9 cellular contexts compared by ENCODE assay signal in genomic region chr3:58048301-58048700, GRCh38. TPM values are rescaled to one million over a fixed set of nuclear protein-coding genes. Genes with fewer than 3 reads are reported as not detected.
DNase-seq lines count a peak whose midpoint lies in the region; ATAC-seq and TF ChIP-seq lines count a peak whose summit lies in the region.
"Had no signal": no experiment of that assay in that cellular context is flagged by ENCODE, and none has a peak within 500 bp of the region (broad histone marks: within the 10 kb centered on the region; RNA-seq: fewer than 3 reads in every experiment).

No MANE protein-coding gene starts in this region.

- H3K27me3 ChIP-seq in breast epithelium (no peaks in the 10 kb centered on the region), stomach smooth muscle (ENCODE audit: control insufficient read depth in 1 of 2, insufficient read depth in 2 of 2, low read length in 2 of 2) (no peaks in the 10 kb centered on the region)

- H3K4me1 ChIP-seq in breast epithelium = peaks cover 3 to 21% of the 10 kb centered on the region in 2 donors
- peaks cover 44% of the 10 kb centered on the region for H3K4me1 ChIP-seq in stomach smooth muscle (ENCODE audit: control insufficient read depth, insufficient read depth, low read length)

- H3K9me3 ChIP-seq in breast epithelium (no peaks in the 10 kb centered on the region), stomach smooth muscle (ENCODE audit: control insufficient read depth in 2 of 2, low read length in 2 of 2) (peaks cover 0 to 4% of the 10 kb centered on the region in 2 donors)

- no peaks in the 10 kb centered on the region for H3K36me3 ChIP-seq in breast epithelium
- H3K36me3 ChIP-seq in stomach smooth muscle (ENCODE audit: control insufficient read depth in 2 of 2, insufficient read depth in 2 of 2, low read length in 2 of 2) = no peaks in the 10 kb centered on the region

- DNase-seq in LHCN-M2 (ENCODE audit: low read depth) (peak; percentile 53), breast epithelium (ENCODE audit: low spot score in 2 of 2) (no peak), kidney tubule cell (ENCODE audit: low spot score) (peak; percentile 80), SIG-M5 (lab: John Stamatoyannopoulos, UW) (no peak), EL (no peak)
- no peak for DNase-seq in stimulated activated CD4-positive, alpha-beta T cell treated with anti-CD3 and anti-CD28 coated beads, Interleukin-2, amount 100 ng/mL, for 48 hours
- DNase-seq: KG1 had no signal

- no peak for TF ChIP-seq CTCF in breast epithelium (IDR thresholded peaks at IDR 0.05)

- intact Hi-C loops in breast epithelium (cut with DNase I; ENCODE audit: low total_unique reads) = no loop called here

- peak overlapping the region; percentile 72 to 83 for H3K27ac ChIP-seq in breast epithelium
- peak overlapping the region; percentile 38 for H3K27ac ChIP-seq in stomach smooth muscle (ENCODE audit: low read length)

- no peak overlapping the region for H3K9ac ChIP-seq in stomach smooth muscle (ENCODE audit: low read length in 2 of 2)

- TF ChIP-seq POLR2A in breast epithelium (IDR thresholded peaks at IDR 0.05) = no peak

- no peak for ATAC-seq in HG02852 (IDR thresholded peaks at IDR 0.05; ENCODE audit: unreplicated experiment)

- no peak overlapping the region for H3K4me3 ChIP-seq in breast epithelium
- H3K4me3 ChIP-seq in stomach smooth muscle (ENCODE audit: low read length in 2 of 2) = no peak overlapping the region

RNA-seq across cellular contexts. Expression of gene FLNB, which starts 40.1 kb away (rescaled TPM):
- total RNA-seq in LHCN-M2 (2014; rRNA removed) (46.1 and 47.5 TPM in 2 replicates), breast epithelium (100 to 1,000 TPM in 2 of 3 donors, 10 to 100 TPM in 1; 40.3 to 242 (median 164) TPM)
- 106 TPM for polyA plus RNA-seq in LHCN-M2 (2012)

Comparison
In these comparisons a context has a peak if more than half of its experiments do, and no peak if none do; other contexts are left out.
1. DNase-seq: peak in LHCN-M2 (single experiment) and kidney tubule cell (single experiment); none in breast epithelium (0 of 2), SIG-M5 (single experiment), EL (single experiment) and stimulated activated CD4-positive, alpha-beta T cell treated with anti-CD3 and anti-CD28 coated beads, Interleukin-2, amount 100 ng/mL, for 48 hours (0 of 2).